Comparison of ENCODE assay signal across 12 cellular contexts in the genomic region with DNA sequence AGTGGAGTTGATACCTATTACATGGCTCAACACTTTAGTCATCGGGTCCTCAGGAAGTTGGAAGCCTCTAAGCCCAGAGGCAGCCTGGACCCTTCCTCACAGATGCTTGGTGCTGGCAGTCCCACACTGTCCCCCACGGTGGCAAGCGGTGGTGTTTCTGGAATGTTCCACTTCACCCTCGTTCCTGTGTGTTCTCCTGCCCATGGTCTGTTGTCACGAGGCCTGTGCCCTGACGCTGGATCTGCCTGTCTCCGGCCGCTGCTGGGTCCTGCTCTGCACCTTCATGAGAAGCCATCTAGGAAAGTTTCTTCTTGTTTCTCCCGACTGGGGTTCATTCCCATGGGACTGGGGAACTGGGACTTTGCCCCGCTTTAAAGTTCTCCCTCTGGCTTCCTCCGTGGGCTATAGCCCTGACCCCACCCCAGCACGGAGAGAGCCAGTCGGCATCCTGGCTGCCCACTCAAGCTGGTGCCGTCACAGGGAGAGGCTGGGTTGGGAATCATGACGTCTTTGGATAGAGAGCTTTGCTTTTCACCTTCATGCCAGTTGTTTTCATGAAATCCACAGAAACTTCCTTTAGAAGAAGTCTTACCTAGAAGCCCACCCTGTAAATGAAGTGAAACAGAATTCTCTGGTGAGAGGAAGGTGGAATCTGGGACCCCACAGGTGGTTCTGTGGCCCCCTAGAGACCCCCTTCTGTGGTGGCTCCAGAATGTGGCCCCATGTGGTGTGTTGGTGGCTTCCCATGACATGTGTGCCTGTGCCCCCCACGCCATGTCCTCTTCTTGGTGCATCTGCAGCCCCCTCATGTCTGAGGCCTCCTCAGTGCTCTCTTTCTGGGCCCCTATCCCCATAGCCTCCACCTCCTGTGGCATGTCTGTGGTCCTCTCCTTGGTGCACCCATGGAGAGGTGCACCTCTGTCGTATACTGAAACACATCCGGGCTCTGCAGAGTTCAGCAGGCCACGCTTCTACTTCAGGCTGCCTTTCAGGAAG.
"Had no signal": no experiment of that assay in that cellular context is flagged by ENCODE, and none has a peak within 500 bp of the region (broad histone marks: within the 10 kb centered on the region; RNA-seq: fewer than 3 reads in every experiment).

No MANE protein-coding gene starts in this region.

- H3K27me3 ChIP-seq: ovary, SJCRH30, upper lobe of left lung had no signal

- H3K9me3 ChIP-seq: ovary, SJCRH30, upper lobe of left lung had no signal

- DNase-seq: activated B cell treated with CpG ODN at 0.5 μM for 24 hours; activated CD4-positive, alpha-beta T cell treated with anti-CD3 and anti-CD28 coated beads, Interleukin-2, amount 50 U/mL, for 1 hour; activated gamma-delta T cell treated with Interleukin-2 at 50 U/mL for 16 hours; activated naive CD8-positive, alpha-beta T cell treated with anti-CD3 and anti-CD28 coated beads, Interleukin-2, amount 10 ng/mL, durations not matched to agents 7 days and 5 days; activated T-cell treated with anti-CD3 and anti-CD28 coated beads, Interleukin-2, amount 50 U/mL, for 24 hours; effector memory CD4-positive, alpha-beta T cell; foreskin keratinocyte; SJCRH30; stimulated activated CD4-positive, alpha-beta T cell treated with anti-CD3 and anti-CD28 coated beads, Interleukin-2, amount 100 ng/mL, for 48 hours; stimulated activated naive CD8-positive, alpha-beta T cell treated with anti-CD3 and anti-CD28 coated beads, Interleukin-15, Interleukin-2, amounts not matched to agents 100 U/mL and 50 U/mL, for 24 hours; upper lobe of left lung had no signal

- H3K36me3 ChIP-seq: ovary, SJCRH30, upper lobe of left lung had no signal

- H3K4me3 ChIP-seq: ovary, SJCRH30, upper lobe of left lung had no signal

- ATAC-seq: foreskin keratinocyte; stimulated activated naive CD8-positive, alpha-beta T cell treated with anti-CD3 and anti-CD28 coated beads, Interleukin-15, Interleukin-2, amounts not matched to agents 100 U/mL and 50 U/mL, for 24 hours had no signal

- H3K4me1 ChIP-seq: foreskin keratinocyte, SJCRH30 had no signal

- H3K27ac ChIP-seq: foreskin keratinocyte, ovary, SJCRH30 had no signal
